Comparison of ENCODE assay signal across 17 cellular contexts in the genomic region with DNA sequence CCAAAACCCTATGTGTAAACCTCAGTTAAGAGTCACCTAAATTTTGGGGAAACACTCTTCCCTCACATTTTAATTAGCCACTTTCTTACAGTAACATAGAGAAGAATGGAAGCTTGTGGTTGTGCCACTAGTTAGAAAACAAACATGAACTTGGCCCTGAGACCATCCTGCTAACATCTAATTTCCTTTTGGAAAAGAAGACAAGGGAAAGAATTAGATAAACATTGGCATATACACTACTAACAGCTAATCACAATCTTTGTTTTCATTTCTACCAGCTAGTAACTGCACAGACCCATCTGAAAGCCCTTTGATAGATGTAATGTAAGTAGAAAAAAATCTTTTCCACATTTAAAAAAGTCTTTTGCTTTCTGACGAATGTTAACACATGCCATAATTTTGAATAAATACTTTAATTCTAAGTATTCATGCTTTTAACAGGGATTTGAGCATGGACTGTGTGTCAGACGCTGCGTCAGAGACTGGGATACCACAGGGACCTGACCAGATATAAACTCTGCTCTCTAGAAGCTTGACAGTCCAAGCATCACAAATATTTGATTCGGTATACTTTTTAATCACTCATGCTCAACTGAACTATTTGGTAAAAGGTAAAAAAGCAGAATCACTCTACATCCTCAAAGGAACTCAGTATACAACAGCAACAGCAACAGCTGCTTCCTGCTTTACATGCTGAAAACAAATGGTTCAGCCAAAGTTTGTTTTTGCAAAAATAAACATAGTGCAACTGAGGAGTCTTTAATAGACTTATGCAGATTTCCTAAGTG. TPM values are rescaled to one million over a fixed set of nuclear protein-coding genes. Genes with fewer than 3 reads are reported as not detected.
A peak's percentile ranks its signal among the peaks of the same experiment; 100 is the strongest.
DNase-seq lines count a peak whose midpoint lies in the region; ATAC-seq and TF ChIP-seq lines count a peak whose summit lies in the region.
"Had no signal": no experiment of that assay in that cellular context is flagged by ENCODE, and none has a peak within 500 bp of the region (broad histone marks: within the 10 kb centered on the region; RNA-seq: fewer than 3 reads in every experiment).

No MANE protein-coding gene starts in this region.

- no peak overlapping the region for H3K4me3 ChIP-seq in lower lobe of right lung
- H3K4me3 ChIP-seq: GM23248, thyroid gland had no signal

- H3K27ac ChIP-seq in lower lobe of right lung: peak overlapping the region; percentile 14
- H3K27ac ChIP-seq: GM23248 had no signal

- H3K27ac Mint-ChIP-seq in nephron progenitor cell: no peak overlapping the region
- H3K27ac Mint-ChIP-seq: activated CD4-positive, alpha-beta T cell treated with anti-CD3 and anti-CD28 coated beads for 36 hours; T-helper 2 cell treated with Interferon-gamma antibody and Interleukin-4, amounts not matched to agents 5 μg/mL and 100 μg/mL, for 36 hours had no signal

- no peaks in the 10 kb centered on the region for H3K4me1 ChIP-seq in lower lobe of right lung
- H3K4me1 ChIP-seq: thyroid gland had no signal

- H3K36me3 ChIP-seq in lower lobe of right lung: no peaks in the 10 kb centered on the region
- H3K36me3 ChIP-seq: thyroid gland had no signal

- DNase-seq in left cardiac atrium (no peak), Right ventricle myocardium inferior (ENCODE audit: missing footprints) (no peak), dermis microvascular lymphatic vessel endothelial cell (ENCODE audit: low read depth in 2 of 2) (peak; percentile 81 to 90), lower lobe of right lung (no peak), NOMO-1 treated with DMSO at 0.1 percent for 48 hours (lab: John Stamatoyannopoulos, UW; ENCODE audit: unreplicated experiment) (no peak), head of caudate nucleus (no peak), nephron progenitor cell (no peak)
- DNase-seq: activated CD4-positive, alpha-beta T cell treated with anti-CD3 and anti-CD28 coated beads for 36 hours; activated T-cell treated with anti-CD3 and anti-CD28 coated beads, Interleukin-2, amount 50 U/mL, for 1 hour; GM23248; retina; SHP77; stimulated activated CD4-positive, alpha-beta T cell treated with anti-CD3 and anti-CD28 coated beads, Interleukin-2, amount 100 ng/mL, for 24 hours; thyroid gland had no signal

- H3K9me3 ChIP-seq in lower lobe of right lung: no peaks in the 10 kb centered on the region
- H3K9me3 ChIP-seq: thyroid gland had no signal

- no peaks in the 10 kb centered on the region for H3K9me3 Mint-ChIP-seq in nephron progenitor cell
- H3K9me3 Mint-ChIP-seq: central memory CD8-positive, alpha-beta T cell; T-helper 2 cell treated with Interferon-gamma antibody and Interleukin-4, amounts not matched to agents 5 μg/mL and 100 μg/mL, for 36 hours had no signal

- ATAC-seq in left cardiac atrium: peak; percentile 27 to 50
- no peak for ATAC-seq in Right ventricle myocardium inferior
- ATAC-seq in lower lobe of right lung: no peak
- no peak for ATAC-seq in GM18907 (IDR thresholded peaks at IDR 0.05; ENCODE audit: unreplicated experiment)
- ATAC-seq: activated CD4-positive, alpha-beta T cell treated with anti-CD3 and anti-CD28 coated beads for 36 hours had no signal

- TF ChIP-seq CTCF in lower lobe of right lung (IDR thresholded peaks at IDR 0.05): no peak
- no peak for TF ChIP-seq CTCF in nephron progenitor cell (IDR thresholded peaks at IDR 0.05)

- intact Hi-C loops in left cardiac atrium (cut with DNase I): no loop called here
- intact Hi-C loops in Right ventricle myocardium inferior (cut with DNase I): no loop called here
- intact Hi-C loops in lower lobe of right lung (cut with DNase I): no loop called here
- intact Hi-C loops in head of caudate nucleus (cut with DNase I): no loop called here

- no peak overlapping the region for H3K4me3 Mint-ChIP-seq in nephron progenitor cell
- H3K4me3 Mint-ChIP-seq: activated CD4-positive, alpha-beta T cell treated with anti-CD3 and anti-CD28 coated beads for 36 hours; central memory CD8-positive, alpha-beta T cell; T-helper 2 cell treated with Interferon-gamma antibody and Interleukin-4, amounts not matched to agents 5 μg/mL and 100 μg/mL, for 36 hours had no signal

- no peaks in the 10 kb centered on the region for H3K27me3 Mint-ChIP-seq in nephron progenitor cell (ENCODE audit: low read depth, poor library complexity)
- H3K27me3 Mint-ChIP-seq: activated CD4-positive, alpha-beta T cell treated with anti-CD3 and anti-CD28 coated beads for 36 hours; central memory CD8-positive, alpha-beta T cell had no signal

- H3K27me3 ChIP-seq in lower lobe of right lung (ENCODE audit: low read depth): no peaks in the 10 kb centered on the region
- H3K27me3 ChIP-seq: thyroid gland had no signal

- peaks cover 60% of the 10 kb centered on the region for H3K36me3 Mint-ChIP-seq in nephron progenitor cell (ENCODE audit: low read depth)

- no peaks in the 10 kb centered on the region for H3K4me1 Mint-ChIP-seq in nephron progenitor cell
- H3K4me1 Mint-ChIP-seq: central memory CD8-positive, alpha-beta T cell had no signal

RNA-seq across cellular contexts. Expression of gene DPH5, which starts 30.2 kb away (rescaled TPM):
- 10 to 100 TPM; 28.6 to 28.7 TPM for total RNA-seq in left cardiac atrium
- total RNA-seq in Right ventricle myocardium inferior: 35.4 TPM
- total RNA-seq in dermis microvascular lymphatic vessel endothelial cell: 16.7 and 20.2 TPM in 2 replicates
- 33.1 TPM for total RNA-seq in lower lobe of right lung

Comparison
In these comparisons a context has a peak if more than half of its experiments do, and no peak if none do; other contexts are left out.
1. ATAC-seq: peak in left cardiac atrium (2 of 2); none in Right ventricle myocardium inferior (single experiment), lower lobe of right lung (0 of 2) and GM18907 (single experiment).
2. DNase-seq: peak in dermis microvascular lymphatic vessel endothelial cell (2 of 2); none in left cardiac atrium (single experiment), Right ventricle myocardium inferior (single experiment), lower lobe of right lung (single experiment), NOMO-1 treated with DMSO at 0.1 percent for 48 hours (single experiment), head of caudate nucleus (0 of 42) and nephron progenitor cell (single experiment).